Comparison of ENCODE assay signal across 9 cellular contexts in the genomic region with DNA sequence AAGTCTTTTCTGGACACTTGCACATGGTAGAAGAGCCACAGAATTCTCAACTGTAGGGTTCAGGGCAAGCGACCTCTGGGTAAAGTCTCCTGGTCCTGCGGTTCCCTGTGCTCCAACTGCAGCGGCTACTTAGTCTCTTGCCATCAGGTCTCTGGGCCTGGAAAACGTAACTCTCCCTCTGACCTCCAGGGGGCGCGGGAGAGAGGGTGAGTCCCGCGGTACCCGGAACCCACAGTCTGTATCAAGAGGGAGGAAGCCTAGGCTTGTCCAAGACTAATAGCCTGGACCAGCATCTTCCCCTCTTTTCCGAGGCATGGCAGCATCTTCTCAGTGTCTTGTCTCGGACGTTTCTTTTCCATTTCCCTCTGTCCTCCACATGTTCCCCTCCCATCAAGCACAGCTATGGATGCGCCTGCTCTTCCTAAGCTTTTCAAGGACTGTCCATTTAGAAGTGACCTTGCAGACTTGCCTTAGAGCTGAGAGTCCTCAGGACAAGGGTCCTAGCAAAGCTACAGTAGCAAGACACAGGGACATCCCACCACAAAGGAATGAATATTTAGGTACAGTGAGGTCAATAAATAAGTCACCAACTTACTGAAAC. TPM values are rescaled to one million over a fixed set of nuclear protein-coding genes. Genes with fewer than 3 reads are reported as not detected.
DNase-seq lines count a peak whose midpoint lies in the region; ATAC-seq and TF ChIP-seq lines count a peak whose summit lies in the region.
"Had no signal": no experiment of that assay in that cellular context is flagged by ENCODE, and none has a peak within 500 bp of the region (broad histone marks: within the 10 kb centered on the region; RNA-seq: fewer than 3 reads in every experiment).

No MANE protein-coding gene starts in this region.

- no peak overlapping the region for H3K4me3 Mint-ChIP-seq in endodermal cell
- H3K4me3 Mint-ChIP-seq in nephron progenitor cell: no peak overlapping the region
- H3K4me3 Mint-ChIP-seq: IgD-negative memory B cell had no signal

- no peak overlapping the region for H3K4me3 ChIP-seq in endodermal cell (ENCODE audit: low read length)
- H3K4me3 ChIP-seq in upper lobe of left lung: no peak overlapping the region

- 22 to 37% methylated on average over 9 to 13 of the region's 13 CpGs for WGBS in endodermal cell (ENCODE audit: insufficient coverage in 1 of 2, insufficient read length in 1 of 2), 2 experiments
- WGBS in upper lobe of left lung, 2 donors: 26 to 31% methylated on average over 13 of the region's 13 CpGs

- H3K27ac ChIP-seq in C4-2B (no peak overlapping the region), endodermal cell (ENCODE audit: low read depth, low read length) (no peak overlapping the region), upper lobe of left lung (no peak overlapping the region)

- TF ChIP-seq POLR2A in upper lobe of left lung (IDR thresholded peaks at IDR 0.05): no peak

- H3K27ac Mint-ChIP-seq in endodermal cell (no peak overlapping the region), nephron progenitor cell (no peak overlapping the region)
- H3K27ac Mint-ChIP-seq: IgD-negative memory B cell had no signal

- no peaks in the 10 kb centered on the region for H3K9me3 Mint-ChIP-seq in endodermal cell
- no peaks in the 10 kb centered on the region for H3K9me3 Mint-ChIP-seq in nephron progenitor cell
- H3K9me3 Mint-ChIP-seq: IgD-negative memory B cell had no signal

- peaks cover 5% of the 10 kb centered on the region for H3K27me3 Mint-ChIP-seq in endodermal cell (ENCODE audit: insufficient read depth)
- peaks cover 35% of the 10 kb centered on the region for H3K27me3 Mint-ChIP-seq in nephron progenitor cell (ENCODE audit: low read depth, poor library complexity)

- H3K4me1 Mint-ChIP-seq in endodermal cell (peaks cover 10% of the 10 kb centered on the region), nephron progenitor cell (no peaks in the 10 kb centered on the region)
- H3K4me1 Mint-ChIP-seq: IgD-negative memory B cell had no signal

- TF ChIP-seq CTCF in C4-2B (conservative IDR thresholded peaks at IDR 0.05) (peak; percentile 93), endodermal cell (conservative IDR thresholded peaks at IDR 0.05) (peak; percentile 89), nephron progenitor cell (IDR thresholded peaks at IDR 0.05) (peak; percentile 90), upper lobe of left lung (IDR thresholded peaks at IDR 0.05) (peak; percentile 44 to 68 (median 59))

- DNase-seq in NCI-H510A treated with DMSO at 0.1 percent for 48 hours (lab: John Stamatoyannopoulos, UW) (peak; percentile 18), endodermal cell (peak; percentile 91), nephron progenitor cell (peak; percentile 78), upper lobe of left lung (peak in 1 of 2 donors; percentile 48), NCI-H226 (no peak)
- peak; percentile 57 to 65 for DNase-seq in activated CD4-positive, alpha-beta T cell treated with anti-CD3 and anti-CD28 coated beads, Interleukin-2, amount 50 U/mL, for 48 hours

- TF ChIP-seq EP300 in upper lobe of left lung (IDR thresholded peaks at IDR 0.05): no peak

- H3K36me3 ChIP-seq in endodermal cell (ENCODE audit: control insufficient read depth, insufficient read depth, low read length) (no peaks in the 10 kb centered on the region), upper lobe of left lung (no peaks in the 10 kb centered on the region)

- H3K36me3 Mint-ChIP-seq in endodermal cell (ENCODE audit: low read depth) (no peaks in the 10 kb centered on the region), nephron progenitor cell (ENCODE audit: low read depth) (no peaks in the 10 kb centered on the region)
- H3K36me3 Mint-ChIP-seq: IgD-negative memory B cell had no signal

- H3K9me3 ChIP-seq in endodermal cell (ENCODE audit: control insufficient read depth, low read length) (no peaks in the 10 kb centered on the region), upper lobe of left lung (no peaks in the 10 kb centered on the region)

- H3K27me3 ChIP-seq in endodermal cell (ENCODE audit: control insufficient read depth, insufficient read depth, low read length, poor library complexity, severe bottlenecking) (no peaks in the 10 kb centered on the region), upper lobe of left lung (no peaks in the 10 kb centered on the region)

- peaks cover 8% of the 10 kb centered on the region for H3K4me1 ChIP-seq in endodermal cell (ENCODE audit: control insufficient read depth, insufficient read depth, low read length)
- H3K4me1 ChIP-seq in upper lobe of left lung: no peaks in the 10 kb centered on the region

- H3K9ac ChIP-seq in endodermal cell (ENCODE audit: extremely low read depth, low read length, poor library complexity, severe bottlenecking): no peak overlapping the region

- peak; percentile 51 for ATAC-seq in GM19463 (IDR thresholded peaks at IDR 0.05; ENCODE audit: unreplicated experiment)
- ATAC-seq in upper lobe of left lung (ENCODE audit: low FRiP score in 2 of 2): peak; percentile 80 to 81

RNA-seq across cellular contexts. Expression of gene FSTL4, which starts 59.3 kb away (rescaled TPM):
- total RNA-seq in endodermal cell (1 to 10 TPM; 4.4 to 5.5 TPM), upper lobe of left lung (1 to 10 TPM in 4 of 6 donors, under 1 TPM in 2; 0.49 to 4.6 (median 1.1) TPM)
- polyA plus RNA-seq in endodermal cell (2013, experiment 1 of 2): 1.2 TPM
- polyA plus RNA-seq in endodermal cell (2013, experiment 2 of 2): 0.99 TPM
- polyA plus RNA-seq: IgD-negative memory B cell had no signal
